ENCODE assay signal across 19 cellular contexts in genomic region chrX:100748133-100748532, GRCh38. TPM values are rescaled to one million over a fixed set of nuclear protein-coding genes. Genes with fewer than 3 reads are reported as not detected.
DNase-seq lines count a peak whose midpoint lies in the region; ATAC-seq and TF ChIP-seq lines count a peak whose summit lies in the region.
"Had no signal": no experiment of that assay in that cellular context is flagged by ENCODE, and none has a peak within 500 bp of the region (broad histone marks: within the 10 kb centered on the region; RNA-seq: fewer than 3 reads in every experiment).

No MANE protein-coding gene starts in this region.

- no peaks in the 10 kb centered on the region for H3K4me1 Mint-ChIP-seq in activated T-cell treated with anti-CD3 and anti-CD28 coated beads, Interleukin-2, amount 50 U/mL, for 72 hours (ENCODE audit: low read depth)
- H3K4me1 Mint-ChIP-seq: CD8-positive, alpha-beta memory T cell had no signal

- no peak overlapping the region for H3K27ac Mint-ChIP-seq in activated T-cell treated with anti-CD3 and anti-CD28 coated beads, Interleukin-2, amount 50 U/mL, for 72 hours
- H3K27ac Mint-ChIP-seq: CD8-positive, alpha-beta memory T cell; T-helper 1 cell treated with Interleukin-12 subunit alpha and Interleukin-12 subunit beta and Interleukin-4 antibody, amounts not matched to agents 30 μg/mL and 1 μg/mL, for 36 hours had no signal

- H4K20me1 ChIP-seq in HCT116 (ENCODE audit: insufficient read depth) = no peaks in the 10 kb centered on the region
- no peaks in the 10 kb centered on the region for H4K20me1 ChIP-seq in osteoblast (ENCODE audit: insufficient read depth, low read length)

- H3K27ac ChIP-seq in HCT116 (ENCODE audit: low read depth, low read length) = no peak overlapping the region
- H3K27ac ChIP-seq in osteoblast (ENCODE audit: low read depth, low read length) = no peak overlapping the region
- H3K27ac ChIP-seq: HL-60, psoas muscle had no signal

- DNase-seq in HCT116 (ENCODE audit: low read depth, low spot score) (peak; percentile 29), RPMI7951 (ENCODE audit: low read depth) (peak; percentile 62), erythroblast (lab: John Stamatoyannopoulos, UW) (peak; percentile 19 to 37), renal cortical epithelial cell (ENCODE audit: low read depth) (peak; percentile 2), osteoblast (ENCODE audit: insufficient read length, low spot score, missing footprints) (no peak), SK-N-DZ (ENCODE audit: low spot score) (no peak)
- DNase-seq in activated T-cell treated with anti-CD3 and anti-CD28 coated beads, Interleukin-2, amount 50 U/mL, for 72 hours = no peak
- no peak for DNase-seq in stimulated activated CD4-positive, alpha-beta T cell treated with anti-CD3 and anti-CD28 coated beads, Interleukin-4, amount 100 ng/mL, for 4 hours
- DNase-seq: activated CD4-positive, alpha-beta T cell treated with anti-CD3 and anti-CD28 coated beads, Interleukin-2, amount 50 U/mL, for 48 hours; activated naive CD4-positive, alpha-beta T cell treated with Interleukin-2 at 50 U/mL for 16 hours; activated T-cell treated with anti-CD3 and anti-CD28 coated beads for 4 hours; CD8-positive, alpha-beta memory T cell; MV-4-11; NCI-H187 treated with DMSO at 0.1 percent for 48 hours; NCI-H446 treated with DMSO at 0.1 percent for 48 hours; psoas muscle had no signal

- H3K4me2 ChIP-seq in HCT116 (ENCODE audit: low read length) (peak overlapping the region; percentile 47), osteoblast (ENCODE audit: insufficient read depth, low read length) (no peak overlapping the region)

- H3K9me3 Mint-ChIP-seq in activated T-cell treated with anti-CD3 and anti-CD28 coated beads, Interleukin-2, amount 50 U/mL, for 72 hours = no peaks in the 10 kb centered on the region
- H3K9me3 Mint-ChIP-seq: CD8-positive, alpha-beta memory T cell; T-helper 1 cell treated with Interleukin-12 subunit alpha and Interleukin-12 subunit beta and Interleukin-4 antibody, amounts not matched to agents 30 μg/mL and 1 μg/mL, for 36 hours had no signal

- TF ChIP-seq CTCF in HCT116 (IDR thresholded peaks at IDR 0.05 in 2 of 3, conservative IDR thresholded peaks at IDR 0.05 in 1 of 3; ENCODE audit: borderline replicate concordance in 1 of 3, insufficient read depth in 1 of 3, low read depth in 2 of 3, low read length in 2 of 3) (no peak), osteoblast (IDR thresholded peaks at IDR 0.05; ENCODE audit: extremely low read depth, low read depth, low read length) (no peak)

- H3K9ac ChIP-seq in HCT116 (ENCODE audit: low read length) = no peak overlapping the region

- H3K4me3 Mint-ChIP-seq in activated T-cell treated with anti-CD3 and anti-CD28 coated beads, Interleukin-2, amount 50 U/mL, for 72 hours = no peak overlapping the region
- H3K4me3 Mint-ChIP-seq: CD8-positive, alpha-beta memory T cell; neural crest cell; T-helper 1 cell treated with Interleukin-12 subunit alpha and Interleukin-12 subunit beta and Interleukin-4 antibody, amounts not matched to agents 30 μg/mL and 1 μg/mL, for 36 hours had no signal

- H3K36me3 Mint-ChIP-seq in activated T-cell treated with anti-CD3 and anti-CD28 coated beads, Interleukin-2, amount 50 U/mL, for 72 hours (ENCODE audit: insufficient read depth in 2 of 2) = no peaks in the 10 kb centered on the region
- H3K36me3 Mint-ChIP-seq: CD8-positive, alpha-beta memory T cell had no signal

- H3K4me3 ChIP-seq in HCT116 (replicated peaks in 1 of 2; ENCODE audit: low read depth in 1 of 2, low read length in 2 of 2) (no peak overlapping the region), osteoblast (ENCODE audit: insufficient read depth, low read length) (no peak overlapping the region)
- H3K4me3 ChIP-seq: psoas muscle had no signal

- CTCF ChIA-PET in HCT116 (lab: Charles Lee) = no interaction called here

- TF ChIP-seq RAD21 in HCT116 (IDR thresholded peaks at IDR 0.05; ENCODE audit: low read depth) = no peak

- H3K9me2 ChIP-seq in HCT116 (ENCODE audit: insufficient read depth) = no peaks in the 10 kb centered on the region

- no TSS peak for BruUV-seq in HCT116 (replicated peaks; lab: Mats Ljungman, UMichigan)

- H2AFZ ChIP-seq in HCT116 (ENCODE audit: low read depth, low read length, poor library complexity, severe bottlenecking) (peak overlapping the region; percentile 54), osteoblast (ENCODE audit: low read length) (no peak overlapping the region)

- H3K36me3 ChIP-seq in HCT116 (ENCODE audit: control insufficient read depth in 1 of 2, insufficient read depth in 2 of 2, low read length in 2 of 2) = no peaks in the 10 kb centered on the region
- H3K36me3 ChIP-seq in osteoblast (ENCODE audit: insufficient read depth, low read length) = no peaks in the 10 kb centered on the region

- TF ChIP-seq POLR2A in HCT116 (IDR thresholded peaks at IDR 0.05; ENCODE audit: borderline replicate concordance, extremely low read depth, insufficient read depth, insufficient read length) (no peak), erythroblast (IDR thresholded peaks at IDR 0.05; ENCODE audit: low read length) (no peak)

- ATAC-seq in HCT116 = peak; percentile 94
- ATAC-seq in activated T-cell treated with anti-CD3 and anti-CD28 coated beads, Interleukin-2, amount 50 U/mL, for 72 hours (replicated peaks in 1 of 2) = no peak
- ATAC-seq: psoas muscle had no signal

- H3K9me3 ChIP-seq in HCT116 (ENCODE audit: control insufficient read depth in 1 of 2, insufficient read depth in 1 of 2, low read depth in 1 of 2, low read length in 2 of 2) = no peaks in the 10 kb centered on the region
- H3K9me3 ChIP-seq in osteoblast (ENCODE audit: low read depth, low read length) = no peaks in the 10 kb centered on the region
- H3K9me3 ChIP-seq: psoas muscle had no signal

- intact Hi-C loops in HCT116 (cut with micrococcal nuclease) = no loop called here

- peaks cover 81% of the 10 kb centered on the region for H3K27me3 Mint-ChIP-seq in activated T-cell treated with anti-CD3 and anti-CD28 coated beads, Interleukin-2, amount 50 U/mL, for 72 hours (ENCODE audit: low read depth)

- peaks cover 0 to 11% of the 10 kb centered on the region in 2 experiments; a peak in 2 of 4 replicates for H3K4me1 ChIP-seq in HCT116 (ENCODE audit: control insufficient read depth in 1 of 2, insufficient read depth in 2 of 2, low read length in 2 of 2)
- no peaks in the 10 kb centered on the region for H3K4me1 ChIP-seq in osteoblast (ENCODE audit: insufficient read depth, low read length)
- H3K4me1 ChIP-seq: psoas muscle had no signal

- RAD21 ChIA-PET in HCT116 (lab: Charles Lee; ENCODE audit: low non-redundant PET in 1 of 2, low total read pairs in 2 of 2, uncharacterized antibody in 2 of 2, unreplicated experiment in 2 of 2) = no interaction called here

- H3K27me3 ChIP-seq in HCT116 (ENCODE audit: insufficient read depth, low read length) = no peaks in the 10 kb centered on the region
- peaks cover 38% of the 10 kb centered on the region for H3K27me3 ChIP-seq in osteoblast (ENCODE audit: insufficient read depth, low read length)

- H3K79me2 ChIP-seq in HCT116 (ENCODE audit: insufficient read depth, low read length) (no peaks in the 10 kb centered on the region), osteoblast (ENCODE audit: insufficient read depth, low read length) (no peaks in the 10 kb centered on the region)

- POLR2A ChIA-PET in HCT116 (lab: Charles Lee) = no interaction called here

TF ChIP-seq in HCT116, 20 proteins besides CTCF, POLR2A, EP300 and RAD21:
- TF ChIP-seq SP1 (IDR thresholded peaks at IDR 0.05; ENCODE audit: low read depth) = peak; percentile 26; the same call in 1 of the 2 replicates
- 0 out of 2 replicates have a peak, but pooled peaks have one; percentile 31 for TF ChIP-seq FOSL1 (IDR thresholded peaks at IDR 0.05; ENCODE audit: low read depth)
- TF ChIP-seq ZFX (IDR thresholded peaks at IDR 0.05) = no peak
- TF ChIP-seq MAX (IDR thresholded peaks at IDR 0.05) = no peak
- TF ChIP-seq YY1 (IDR thresholded peaks at IDR 0.05; ENCODE audit: extremely low read depth, insufficient replicate concordance, low read depth, low read length) = no peak

RNA-seq across cellular contexts. Expression of gene SYTL4, which starts 16.2 kb away (rescaled TPM):
- total RNA-seq in HCT116 (2021; ENCODE audit: unreplicated experiment) = 8.8 TPM
- 10.2 and 15.2 TPM in 2 replicates for polyA plus RNA-seq in HCT116 (2012)
- 0.88 and 1.3 TPM in 2 replicates for total RNA-seq in RPMI7951 (2014; rRNA removed; shearing (Covaris generic))
- total RNA-seq in renal cortical epithelial cell = 7.1 and 8.6 TPM in 2 replicates
- total RNA-seq in activated T-cell treated with anti-CD3 and anti-CD28 coated beads, Interleukin-2, amount 50 U/mL, for 72 hours = not detected
- total RNA-seq in osteoblast = 2.9 TPM in 2 replicates
- polyA plus RNA-seq in SK-N-DZ (2014; cell fraction: cytosol; rRNA removed) = 38.3 and 42.1 TPM in 2 replicates
- 58.3 and 77.9 TPM in 2 replicates for polyA plus RNA-seq in SK-N-DZ (2014; cell fraction: nucleus; rRNA removed)
- total RNA-seq: CD8-positive, alpha-beta memory T cell had no signal
- polyA plus RNA-seq: CD8-positive, alpha-beta memory T cell had no signal

Comparison
In these comparisons a context has a peak if more than half of its experiments do, and no peak if none do; other contexts are left out.
1. DNase-seq: peak in HCT116 (single experiment), RPMI7951 (single experiment), erythroblast (2 of 2) and renal cortical epithelial cell (single experiment); none in activated T-cell treated with anti-CD3 and anti-CD28 coated beads, Interleukin-2, amount 50 U/mL, for 72 hours (0 of 2), osteoblast (single experiment), SK-N-DZ (single experiment) and stimulated activated CD4-positive, alpha-beta T cell treated with anti-CD3 and anti-CD28 coated beads, Interleukin-4, amount 100 ng/mL, for 4 hours (0 of 2).